Comparison of ENCODE assay signal across 15 cellular contexts in genomic region chr15:34331809-34332208, GRCh38. TPM values are rescaled to one million over a fixed set of nuclear protein-coding genes. Genes with fewer than 3 reads are reported as not detected.
DNase-seq lines count a peak whose midpoint lies in the region; ATAC-seq and TF ChIP-seq lines count a peak whose summit lies in the region.
"Had no signal": no experiment of that assay in that cellular context is flagged by ENCODE, and none has a peak within 500 bp of the region (broad histone marks: within the 10 kb centered on the region; RNA-seq: fewer than 3 reads in every experiment).

No MANE protein-coding gene starts in this region.

- no peak for TF ChIP-seq POLR2A in heart left ventricle (IDR thresholded peaks at IDR 0.05)

- 40 to 65% (median 63%) methylated on average over 2 of the region's 2 CpGs for whole genome bisulfite sequencing in heart left ventricle, 4 donors

- peaks cover 0 to 74% (median 27%) of the 10 kb centered on the region in 12 donors for H3K4me1 ChIP-seq in heart left ventricle

- peak overlapping the region in 3 of 4 donors; percentile 5 to 66 (median 61) for H3K4me3 Mint-ChIP-seq in IgD-negative memory B cell
- peak overlapping the region; percentile 38 for H3K4me3 Mint-ChIP-seq in activated T-helper 2 cell treated with anti-CD3 and anti-CD28 coated beads, Interferon-gamma antibody, Interleukin-2, Interleukin-4, amounts not matched to agents 10 μg/mL and 5 μg/mL and 100 μg/mL, durations not matched to agents 14 hours and 24 hours and 36 hours (ENCODE audit: low read depth)
- H3K4me3 Mint-ChIP-seq in naive thymus-derived CD8-positive, alpha-beta T cell: peak overlapping the region; percentile 6 to 71 (median 48)

- H3K36me3 ChIP-seq in heart left ventricle: peaks cover 0 to 10% (median 0%) of the 10 kb centered on the region in 9 donors
- H3K36me3 ChIP-seq: ovary, transverse colon had no signal

- peak; percentile 3 for DNase-seq in NCI-H510A treated with DMSO at 0.1 percent for 48 hours (lab: John Stamatoyannopoulos, UW)
- DNase-seq in NCI-H510A (lab: John Stamatoyannopoulos, UW): no peak
- DNase-seq in activated T-helper 2 cell treated with anti-CD3 and anti-CD28 coated beads, Interferon-gamma antibody, Interleukin-2, Interleukin-4, amounts not matched to agents 10 μg/mL and 5 μg/mL and 100 μg/mL, durations not matched to agents 14 hours and 24 hours and 36 hours (ENCODE audit: low spot score): no peak
- DNase-seq in naive thymus-derived CD8-positive, alpha-beta T cell: peak in 5 of 10 donors; percentile 15 to 59 (median 39)
- no peak for DNase-seq in heart left ventricle
- no peak for DNase-seq in hepatic stellate cell (ENCODE audit: low spot score)
- DNase-seq: NCI-H2029; NK-92 treated with Interleukin-12 subunit alpha and Interleukin-12 subunit beta, amount 100 ng/mL, for 24 hours; ovary; transverse colon had no signal

- H3K9me3 ChIP-seq in heart left ventricle: no peaks in the 10 kb centered on the region
- H3K9me3 ChIP-seq: ovary, transverse colon had no signal

- no peaks in the 10 kb centered on the region for H3K27me3 Mint-ChIP-seq in IgD-negative memory B cell
- no peaks in the 10 kb centered on the region for H3K27me3 Mint-ChIP-seq in activated T-helper 2 cell treated with anti-CD3 and anti-CD28 coated beads, Interferon-gamma antibody, Interleukin-2, Interleukin-4, amounts not matched to agents 10 μg/mL and 5 μg/mL and 100 μg/mL, durations not matched to agents 14 hours and 24 hours and 36 hours (ENCODE audit: low read depth)
- no peaks in the 10 kb centered on the region for H3K27me3 Mint-ChIP-seq in naive thymus-derived CD8-positive, alpha-beta T cell

- peak overlapping the region; percentile 82 to 93 (median 86) for H3K27ac Mint-ChIP-seq in IgD-negative memory B cell
- H3K27ac Mint-ChIP-seq in activated T-helper 2 cell treated with anti-CD3 and anti-CD28 coated beads, Interferon-gamma antibody, Interleukin-2, Interleukin-4, amounts not matched to agents 10 μg/mL and 5 μg/mL and 100 μg/mL, durations not matched to agents 14 hours and 24 hours and 36 hours: peak overlapping the region; percentile 85
- peak overlapping the region; percentile 24 to 99 (median 84) for H3K27ac Mint-ChIP-seq in naive thymus-derived CD8-positive, alpha-beta T cell

- POLR2A ChIA-PET in naive thymus-derived CD8-positive, alpha-beta T cell (lab: Charles Lee): interaction anchor here (9.0 kb wide), 1 partner anchor 8 kb away, joined by 215 read pairs; no protein-coding TSS in a partner anchor

- ATAC-seq in naive thymus-derived CD8-positive, alpha-beta T cell: peak; percentile 76 to 77
- no peak for ATAC-seq in HG03354 (IDR thresholded peaks at IDR 0.05; ENCODE audit: poor library complexity, severe bottlenecking, unreplicated experiment)
- ATAC-seq in heart left ventricle: no peak

- TF ChIP-seq CTCF in heart left ventricle (IDR thresholded peaks at IDR 0.05): no peak

- no peaks in the 10 kb centered on the region for H3K9me3 Mint-ChIP-seq in IgD-negative memory B cell
- H3K9me3 Mint-ChIP-seq in activated T-helper 2 cell treated with anti-CD3 and anti-CD28 coated beads, Interferon-gamma antibody, Interleukin-2, Interleukin-4, amounts not matched to agents 10 μg/mL and 5 μg/mL and 100 μg/mL, durations not matched to agents 14 hours and 24 hours and 36 hours: no peaks in the 10 kb centered on the region
- H3K9me3 Mint-ChIP-seq in naive thymus-derived CD8-positive, alpha-beta T cell: no peaks in the 10 kb centered on the region

- peak overlapping the region in 1 of 12 donors; percentile 39 for H3K27ac ChIP-seq in heart left ventricle
- H3K27ac ChIP-seq: ovary, transverse colon had no signal

- H3K27me3 ChIP-seq in heart left ventricle: no peaks in the 10 kb centered on the region
- H3K27me3 ChIP-seq: ovary, transverse colon had no signal

- intact Hi-C loops in activated T-helper 2 cell treated with anti-CD3 and anti-CD28 coated beads, Interferon-gamma antibody, Interleukin-2, Interleukin-4, amounts not matched to agents 10 μg/mL and 5 μg/mL and 100 μg/mL, durations not matched to agents 14 hours and 24 hours and 36 hours (cut with micrococcal nuclease): loop anchor here (5.0 to 10.0 kb wide), 4 partner anchors 35 to 660 kb away; partner anchors contain the start of genes GOLGA8A, GOLGA8B and LPCAT4
- intact Hi-C loops in heart left ventricle (cut with DNase I): loop anchor here in 3 of 10 donors (10.0 kb wide), 3 partner anchors 67 to 267 kb away; partner anchors contain the start of genes EMC7 (in 1 of the 3) and PGBD4 (in 1 of the 3)

- no peak overlapping the region for H3K4me3 ChIP-seq in heart left ventricle
- H3K4me3 ChIP-seq: ovary, transverse colon had no signal

- H3K4me1 Mint-ChIP-seq in IgD-negative memory B cell: peaks cover 54 to 71% (median 59%) of the 10 kb centered on the region in 3 donors
- peaks cover 72% of the 10 kb centered on the region for H3K4me1 Mint-ChIP-seq in activated T-helper 2 cell treated with anti-CD3 and anti-CD28 coated beads, Interferon-gamma antibody, Interleukin-2, Interleukin-4, amounts not matched to agents 10 μg/mL and 5 μg/mL and 100 μg/mL, durations not matched to agents 14 hours and 24 hours and 36 hours (ENCODE audit: low read depth)
- peaks cover 34 to 97% (median 67%) of the 10 kb centered on the region in 4 donors for H3K4me1 Mint-ChIP-seq in naive thymus-derived CD8-positive, alpha-beta T cell

- peaks cover 6% of the 10 kb centered on the region for H3K36me3 Mint-ChIP-seq in IgD-negative memory B cell
- peaks cover 5% of the 10 kb centered on the region for H3K36me3 Mint-ChIP-seq in activated T-helper 2 cell treated with anti-CD3 and anti-CD28 coated beads, Interferon-gamma antibody, Interleukin-2, Interleukin-4, amounts not matched to agents 10 μg/mL and 5 μg/mL and 100 μg/mL, durations not matched to agents 14 hours and 24 hours and 36 hours (ENCODE audit: low read depth)
- H3K36me3 Mint-ChIP-seq in naive thymus-derived CD8-positive, alpha-beta T cell: no peaks in the 10 kb centered on the region

RNA-seq across cellular contexts. Expression of gene SLC12A6, which starts 5.8 kb away (rescaled TPM):
- polyA plus RNA-seq in IgD-negative memory B cell (8.7 TPM), heart left ventricle (1 to 10 TPM; 6.1 to 7.0 TPM)
- total RNA-seq in activated T-helper 2 cell treated with anti-CD3 and anti-CD28 coated beads, Interferon-gamma antibody, Interleukin-2, Interleukin-4, amounts not matched to agents 10 μg/mL and 5 μg/mL and 100 μg/mL, durations not matched to agents 14 hours and 24 hours and 36 hours: 16.6 and 17.0 TPM in 2 replicates
- total RNA-seq in naive thymus-derived CD8-positive, alpha-beta T cell: 100 to 1,000 TPM; 130 to 138 TPM
- polyA plus RNA-seq in naive thymus-derived CD8-positive, alpha-beta T cell: 10 to 100 TPM in 1 of 3 donors, 1 to 10 TPM in 2; 4.0 to 13.3 (median 7.3) TPM
- 10 to 100 TPM; 17.3 to 35.1 (median 24.9) TPM for total RNA-seq in heart left ventricle

RNA-seq across cellular contexts. Expression of gene NOP10, which starts 11.1 kb away (rescaled TPM):
- polyA plus RNA-seq in IgD-negative memory B cell: 350 TPM
- total RNA-seq in activated T-helper 2 cell treated with anti-CD3 and anti-CD28 coated beads, Interferon-gamma antibody, Interleukin-2, Interleukin-4, amounts not matched to agents 10 μg/mL and 5 μg/mL and 100 μg/mL, durations not matched to agents 14 hours and 24 hours and 36 hours: 227 and 232 TPM in 2 replicates
- 10 to 100 TPM; 61.7 to 64.4 TPM for total RNA-seq in naive thymus-derived CD8-positive, alpha-beta T cell
- 100 to 1,000 TPM; 239 to 320 (median 257) TPM for polyA plus RNA-seq in naive thymus-derived CD8-positive, alpha-beta T cell
- 100 to 1,000 TPM in 8 of 9 donors, 10 to 100 TPM in 1; 96.4 to 217 (median 132) TPM for total RNA-seq in heart left ventricle
- 100 to 1,000 TPM; 200 to 384 TPM for polyA plus RNA-seq in heart left ventricle

RNA-seq across cellular contexts. Expression of gene NUTM1, which starts 11.3 kb away (rescaled TPM):
- polyA plus RNA-seq in IgD-negative memory B cell (not detected), heart left ventricle (not detected)
- total RNA-seq in activated T-helper 2 cell treated with anti-CD3 and anti-CD28 coated beads, Interferon-gamma antibody, Interleukin-2, Interleukin-4, amounts not matched to agents 10 μg/mL and 5 μg/mL and 100 μg/mL, durations not matched to agents 14 hours and 24 hours and 36 hours: not detected in 2 replicates
- total RNA-seq in naive thymus-derived CD8-positive, alpha-beta T cell: not detected
- not detected for polyA plus RNA-seq in naive thymus-derived CD8-positive, alpha-beta T cell
- total RNA-seq in heart left ventricle: not detected
- total RNA-seq: A172, lung microvascular endothelial cell, ovary, SK-MEL-5, transverse colon had no signal
- polyA plus RNA-seq: ovary had no signal

RNA-seq across cellular contexts. Expression of gene LPCAT4, which starts 35.2 kb away (rescaled TPM):
- polyA plus RNA-seq in IgD-negative memory B cell (8.5 TPM), heart left ventricle (10 to 100 TPM; 12.9 to 49.7 TPM)
- 70.9 and 76.1 TPM in 2 replicates for total RNA-seq in activated T-helper 2 cell treated with anti-CD3 and anti-CD28 coated beads, Interferon-gamma antibody, Interleukin-2, Interleukin-4, amounts not matched to agents 10 μg/mL and 5 μg/mL and 100 μg/mL, durations not matched to agents 14 hours and 24 hours and 36 hours
- 10 to 100 TPM; 63.9 to 66.3 TPM for total RNA-seq in naive thymus-derived CD8-positive, alpha-beta T cell
- 10 to 100 TPM in 1 of 3 donors, 1 to 10 TPM in 2; 5.3 to 10.4 (median 8.2) TPM for polyA plus RNA-seq in naive thymus-derived CD8-positive, alpha-beta T cell
- 10 to 100 TPM in 8 of 9 donors, 1 to 10 TPM in 1; 9.8 to 80.0 (median 44.8) TPM for total RNA-seq in heart left ventricle

Comparison
In these comparisons a context has a peak if more than half of its experiments do, and no peak if none do; other contexts are left out.
1. ATAC-seq: peak in naive thymus-derived CD8-positive, alpha-beta T cell (2 of 2); none in HG03354 (single experiment) and heart left ventricle (0 of 4).
2. Peak in every context shown above with its lines, with median percentiles within 50 percentile points of each other: H3K27ac Mint-ChIP-seq and H3K4me3 Mint-ChIP-seq.